1 cellular context compared by ENCODE assay signal in the genomic region with DNA sequence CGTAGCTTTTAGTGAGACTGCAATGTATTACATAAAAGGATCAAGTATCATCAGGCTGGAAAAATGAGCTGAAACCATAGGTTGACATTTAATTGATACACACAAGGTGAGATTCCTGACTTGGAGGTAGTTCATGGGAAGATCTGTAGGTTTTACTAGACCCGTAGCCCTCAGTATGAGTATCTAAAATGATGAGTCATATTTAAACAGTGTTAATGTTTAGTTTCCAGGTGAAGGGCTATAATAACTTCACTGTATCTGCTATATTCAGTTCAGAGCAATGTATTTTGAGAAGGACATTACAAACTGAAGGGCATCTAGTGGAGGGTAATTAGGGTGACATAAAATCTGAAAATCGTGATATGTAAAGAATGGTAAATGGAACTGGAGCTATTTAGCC.
TF ChIP-seq lines count a peak whose summit lies in the region.

No MANE protein-coding gene starts in this region.

TF ChIP-seq in K562, 482 proteins besides CTCF, POLR2A, EP300 and RAD21 (continued from another document):
- TF ChIP-seq, protein P1, sequence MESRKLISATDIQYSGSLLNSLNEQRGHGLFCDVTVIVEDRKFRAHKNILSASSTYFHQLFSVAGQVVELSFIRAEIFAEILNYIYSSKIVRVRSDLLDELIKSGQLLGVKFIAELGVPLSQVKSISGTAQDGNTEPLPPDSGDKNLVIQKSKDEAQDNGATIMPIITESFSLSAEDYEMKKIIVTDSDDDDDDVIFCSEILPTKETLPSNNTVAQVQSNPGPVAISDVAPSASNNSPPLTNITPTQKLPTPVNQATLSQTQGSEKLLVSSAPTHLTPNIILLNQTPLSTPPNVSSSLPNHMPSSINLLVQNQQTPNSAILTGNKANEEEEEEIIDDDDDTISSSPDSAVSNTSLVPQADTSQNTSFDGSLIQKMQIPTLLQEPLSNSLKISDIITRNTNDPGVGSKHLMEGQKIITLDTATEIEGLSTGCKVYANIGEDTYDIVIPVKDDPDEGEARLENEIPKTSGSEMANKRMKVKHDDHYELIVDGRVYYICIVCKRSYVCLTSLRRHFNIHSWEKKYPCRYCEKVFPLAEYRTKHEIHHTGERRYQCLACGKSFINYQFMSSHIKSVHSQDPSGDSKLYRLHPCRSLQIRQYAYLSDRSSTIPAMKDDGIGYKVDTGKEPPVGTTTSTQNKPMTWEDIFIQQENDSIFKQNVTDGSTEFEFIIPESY (CRISPR knock-in tag; IDR thresholded peaks at IDR 0.05): no peak
- TF ChIP-seq LCOR (CRISPR knock-in tag; IDR thresholded peaks at IDR 0.05) (no peak), ZNF316 (IDR thresholded peaks at IDR 0.05) (peak; percentile 45), RBM15 (IDR thresholded peaks at IDR 0.05; ENCODE audit: insufficient read depth, low read length) (no peak), C11orf30 (IDR thresholded peaks at IDR 0.05; ENCODE audit: low read depth) (peak; percentile 26; the same call in 1 of the 2 replicates), BHLHE40 (IDR thresholded peaks at IDR 0.05; ENCODE audit: low read length) (no peak), MAFF (IDR thresholded peaks at IDR 0.05; ENCODE audit: low read length) (0 out of 2 replicates have a peak, but pooled peaks have one; percentile 4), SMARCA5 (IDR thresholded peaks at IDR 0.05) (no peak), RHOXF2B (CRISPR knock-in tag; conservative IDR thresholded peaks at IDR 0.05) (no peak)
- TF ChIP-seq, protein P2, sequence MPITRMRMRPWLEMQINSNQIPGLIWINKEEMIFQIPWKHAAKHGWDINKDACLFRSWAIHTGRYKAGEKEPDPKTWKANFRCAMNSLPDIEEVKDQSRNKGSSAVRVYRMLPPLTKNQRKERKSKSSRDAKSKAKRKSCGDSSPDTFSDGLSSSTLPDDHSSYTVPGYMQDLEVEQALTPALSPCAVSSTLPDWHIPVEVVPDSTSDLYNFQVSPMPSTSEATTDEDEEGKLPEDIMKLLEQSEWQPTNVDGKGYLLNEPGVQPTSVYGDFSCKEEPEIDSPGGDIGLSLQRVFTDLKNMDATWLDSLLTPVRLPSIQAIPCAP (CRISPR knock-in tag; IDR thresholded peaks at IDR 0.05; ENCODE audit: borderline replicate concordance): no peak
